24 cellular contexts compared by ENCODE assay signal in the genomic region with DNA sequence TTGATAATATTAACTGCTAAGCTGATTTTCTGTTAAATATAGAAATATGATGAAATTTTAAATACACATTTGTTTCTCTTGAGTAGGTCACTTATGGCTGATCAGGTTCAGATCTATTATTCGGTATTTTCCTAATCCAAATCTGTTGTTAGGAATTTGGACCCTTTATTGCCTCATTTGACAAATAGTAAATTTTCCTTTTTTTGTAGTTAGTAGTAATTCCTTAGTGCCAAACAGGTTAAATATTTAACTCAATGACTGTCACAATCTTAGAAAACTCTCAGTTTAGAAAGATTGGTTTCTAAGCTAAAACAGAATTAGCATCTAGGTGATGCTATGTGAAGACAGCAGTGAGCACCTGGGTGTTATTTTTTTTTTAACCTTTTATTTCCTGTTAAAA.
"Had no signal": no experiment of that assay in that cellular context is flagged by ENCODE, and none has a peak within 500 bp of the region (broad histone marks: within the 10 kb centered on the region; RNA-seq: fewer than 3 reads in every experiment).

No MANE protein-coding gene starts in this region.

- H3K4me1 ChIP-seq: colonic mucosa, esophagus muscularis mucosa, esophagus squamous epithelium, foreskin keratinocyte, gastrocnemius medialis, gastroesophageal sphincter, heart left ventricle, heart right ventricle had no signal

- H3K36me3 ChIP-seq: colonic mucosa, esophagus muscularis mucosa, esophagus squamous epithelium, gastrocnemius medialis, gastroesophageal sphincter, heart left ventricle, heart right ventricle had no signal

- H3K27ac ChIP-seq: colonic mucosa, coronary artery, dorsolateral prefrontal cortex, epithelial cell of prostate, esophagus muscularis mucosa, esophagus squamous epithelium, foreskin keratinocyte, gastrocnemius medialis, gastroesophageal sphincter, heart left ventricle, heart right ventricle had no signal

- H3K4me3 ChIP-seq: colonic mucosa, coronary artery, dorsolateral prefrontal cortex, esophagus muscularis mucosa, esophagus squamous epithelium, gastrocnemius medialis, gastroesophageal sphincter, heart left ventricle, heart right ventricle had no signal

- H3K9me3 ChIP-seq: colonic mucosa, esophagus muscularis mucosa, esophagus squamous epithelium, gastrocnemius medialis, gastroesophageal sphincter had no signal

- DNase-seq: colonic mucosa; cortex of kidney; dermis blood vessel endothelial cell; dorsolateral prefrontal cortex; effector CD4-positive, alpha-beta T cell; effector CD8-positive, alpha-beta T cell; effector memory CD4-positive, alpha-beta T cell; effector memory CD8-positive, alpha-beta T cell; endodermal cell; erythroblast; esophagus squamous epithelium; foreskin fibroblast; foreskin keratinocyte; foreskin melanocyte; gastrocnemius medialis; glutamatergic neuron; head of caudate nucleus; heart left ventricle; heart right ventricle had no signal

- ATAC-seq: effector memory CD8-positive, alpha-beta T cell; esophagus mucosa; foreskin keratinocyte; gastrocnemius medialis; gastroesophageal sphincter; heart left ventricle; heart right ventricle had no signal

- H3K27me3 ChIP-seq: colonic mucosa, dorsolateral prefrontal cortex, esophagus muscularis mucosa, esophagus squamous epithelium, foreskin keratinocyte, gastrocnemius medialis, gastroesophageal sphincter, heart left ventricle, heart right ventricle had no signal
